Comparison of ENCODE assay signal across 1 cellular context in genomic region chr15:70539409-70539808, GRCh38.
TF ChIP-seq lines count a peak whose summit lies in the region.

No MANE protein-coding gene starts in this region.

TF ChIP-seq in SK-N-SH, 30 proteins besides CTCF, POLR2A, EP300 and RAD21 (continued from another document):
- TF ChIP-seq, protein P1, sequence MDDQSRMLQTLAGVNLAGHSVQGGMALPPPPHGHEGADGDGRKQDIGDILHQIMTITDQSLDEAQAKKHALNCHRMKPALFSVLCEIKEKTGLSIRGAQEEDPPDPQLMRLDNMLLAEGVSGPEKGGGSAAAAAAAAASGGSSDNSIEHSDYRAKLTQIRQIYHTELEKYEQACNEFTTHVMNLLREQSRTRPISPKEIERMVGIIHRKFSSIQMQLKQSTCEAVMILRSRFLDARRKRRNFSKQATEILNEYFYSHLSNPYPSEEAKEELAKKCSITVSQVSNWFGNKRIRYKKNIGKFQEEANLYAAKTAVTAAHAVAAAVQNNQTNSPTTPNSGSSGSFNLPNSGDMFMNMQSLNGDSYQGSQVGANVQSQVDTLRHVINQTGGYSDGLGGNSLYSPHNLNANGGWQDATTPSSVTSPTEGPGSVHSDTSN (IDR thresholded peaks at IDR 0.05): no peak
- no peak for TF ChIP-seq RCOR1 (IDR thresholded peaks at IDR 0.05; ENCODE audit: low read length)
- TF ChIP-seq TAF1 (IDR thresholded peaks at IDR 0.05; ENCODE audit: borderline replicate concordance, low read depth, low read length): no peak
- no peak for TF ChIP-seq ELF1 (IDR thresholded peaks at IDR 0.05)
- TF ChIP-seq TCF12 (IDR thresholded peaks at IDR 0.05): no peak
- no peak for TF ChIP-seq CHD2 (IDR thresholded peaks at IDR 0.05; ENCODE audit: low read length, partially characterized antibody)
- TF ChIP-seq, protein P2, sequence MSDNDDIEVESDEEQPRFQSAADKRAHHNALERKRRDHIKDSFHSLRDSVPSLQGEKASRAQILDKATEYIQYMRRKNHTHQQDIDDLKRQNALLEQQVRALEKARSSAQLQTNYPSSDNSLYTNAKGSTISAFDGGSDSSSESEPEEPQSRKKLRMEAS (IDR thresholded peaks at IDR 0.05; ENCODE audit: low read depth): no peak
- TF ChIP-seq FOSL2 (IDR thresholded peaks at IDR 0.05; ENCODE audit: borderline replicate concordance, low read depth): no peak
- TF ChIP-seq MEF2A (IDR thresholded peaks at IDR 0.05; ENCODE audit: borderline replicate concordance, low read depth): no peak
- TF ChIP-seq TEAD4 (IDR thresholded peaks at IDR 0.05; ENCODE audit: borderline replicate concordance, insufficient read depth): no peak
TF ChIP-seq in SK-N-SH: peak in this region for 0.
